In the genomic region with DNA sequence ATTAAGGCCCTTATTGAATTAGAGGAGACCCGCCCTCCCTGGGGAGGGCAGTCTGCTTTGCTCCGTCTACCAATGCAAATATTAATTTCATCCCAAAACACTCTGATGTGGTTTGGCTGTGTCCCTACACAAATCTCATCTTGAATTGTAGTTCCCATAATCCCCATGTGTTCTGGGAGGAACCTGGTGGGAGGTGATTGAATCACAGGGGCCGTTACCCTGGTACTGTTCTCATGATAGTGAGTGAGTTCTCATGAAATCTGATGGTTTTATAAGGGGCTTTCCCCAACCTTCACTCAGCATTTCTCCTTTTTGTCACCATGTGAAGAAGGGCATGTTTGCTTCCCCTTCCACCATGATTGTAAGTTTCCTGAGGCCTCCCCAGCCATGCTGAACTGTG, we compare ENCODE assay signal across 3 cellular contexts. TPM values are rescaled to one million over a fixed set of nuclear protein-coding genes. Genes with fewer than 3 reads are reported as not detected.
"Had no signal": no experiment of that assay in that cellular context is flagged by ENCODE, and none has a peak within 500 bp of the region (broad histone marks: within the 10 kb centered on the region; RNA-seq: fewer than 3 reads in every experiment).

No MANE protein-coding gene starts in this region.

RNA-seq across cellular contexts. Expression of a gene that starts 7.3 kb away (rescaled TPM):
- total RNA-seq: activated CD4-positive, alpha-beta T cell treated with anti-CD3 and anti-CD28 coated beads, Interleukin-2, amount 10 ng/mL, durations not matched to agents 7 days and 5 days; activated CD8-positive, alpha-beta T cell treated with anti-CD3 and anti-CD28 coated beads, Interleukin-2, amount 10 ng/mL, durations not matched to agents 7 days and 5 days; T-helper 2 cell treated with Interferon-gamma antibody and Interleukin-4, amounts not matched to agents 100 ng/mL and 5 ng/mL, for 36 hours had no signal
